ENCODE assay signal across 1 cellular context in genomic region chr20:53413188-53413631, GRCh38.
TF ChIP-seq lines count a peak whose summit lies in the region.

No MANE protein-coding gene starts in this region.

TF ChIP-seq in GM23338, 12 proteins besides CTCF, POLR2A, EP300 and RAD21 (continued from another document):
- TF ChIP-seq, protein P1, sequence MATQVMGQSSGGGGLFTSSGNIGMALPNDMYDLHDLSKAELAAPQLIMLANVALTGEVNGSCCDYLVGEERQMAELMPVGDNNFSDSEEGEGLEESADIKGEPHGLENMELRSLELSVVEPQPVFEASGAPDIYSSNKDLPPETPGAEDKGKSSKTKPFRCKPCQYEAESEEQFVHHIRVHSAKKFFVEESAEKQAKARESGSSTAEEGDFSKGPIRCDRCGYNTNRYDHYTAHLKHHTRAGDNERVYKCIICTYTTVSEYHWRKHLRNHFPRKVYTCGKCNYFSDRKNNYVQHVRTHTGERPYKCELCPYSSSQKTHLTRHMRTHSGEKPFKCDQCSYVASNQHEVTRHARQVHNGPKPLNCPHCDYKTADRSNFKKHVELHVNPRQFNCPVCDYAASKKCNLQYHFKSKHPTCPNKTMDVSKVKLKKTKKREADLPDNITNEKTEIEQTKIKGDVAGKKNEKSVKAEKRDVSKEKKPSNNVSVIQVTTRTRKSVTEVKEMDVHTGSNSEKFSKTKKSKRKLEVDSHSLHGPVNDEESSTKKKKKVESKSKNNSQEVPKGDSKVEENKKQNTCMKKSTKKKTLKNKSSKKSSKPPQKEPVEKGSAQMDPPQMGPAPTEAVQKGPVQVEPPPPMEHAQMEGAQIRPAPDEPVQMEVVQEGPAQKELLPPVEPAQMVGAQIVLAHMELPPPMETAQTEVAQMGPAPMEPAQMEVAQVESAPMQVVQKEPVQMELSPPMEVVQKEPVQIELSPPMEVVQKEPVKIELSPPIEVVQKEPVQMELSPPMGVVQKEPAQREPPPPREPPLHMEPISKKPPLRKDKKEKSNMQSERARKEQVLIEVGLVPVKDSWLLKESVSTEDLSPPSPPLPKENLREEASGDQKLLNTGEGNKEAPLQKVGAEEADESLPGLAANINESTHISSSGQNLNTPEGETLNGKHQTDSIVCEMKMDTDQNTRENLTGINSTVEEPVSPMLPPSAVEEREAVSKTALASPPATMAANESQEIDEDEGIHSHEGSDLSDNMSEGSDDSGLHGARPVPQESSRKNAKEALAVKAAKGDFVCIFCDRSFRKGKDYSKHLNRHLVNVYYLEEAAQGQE (IDR thresholded peaks at IDR 0.05; ENCODE audit: unreplicated experiment) = no peak
- no peak for TF ChIP-seq JUNB (IDR thresholded peaks at IDR 0.05; ENCODE audit: unreplicated experiment)
